Comparison of ENCODE assay signal across 8 cellular contexts in the genomic region with DNA sequence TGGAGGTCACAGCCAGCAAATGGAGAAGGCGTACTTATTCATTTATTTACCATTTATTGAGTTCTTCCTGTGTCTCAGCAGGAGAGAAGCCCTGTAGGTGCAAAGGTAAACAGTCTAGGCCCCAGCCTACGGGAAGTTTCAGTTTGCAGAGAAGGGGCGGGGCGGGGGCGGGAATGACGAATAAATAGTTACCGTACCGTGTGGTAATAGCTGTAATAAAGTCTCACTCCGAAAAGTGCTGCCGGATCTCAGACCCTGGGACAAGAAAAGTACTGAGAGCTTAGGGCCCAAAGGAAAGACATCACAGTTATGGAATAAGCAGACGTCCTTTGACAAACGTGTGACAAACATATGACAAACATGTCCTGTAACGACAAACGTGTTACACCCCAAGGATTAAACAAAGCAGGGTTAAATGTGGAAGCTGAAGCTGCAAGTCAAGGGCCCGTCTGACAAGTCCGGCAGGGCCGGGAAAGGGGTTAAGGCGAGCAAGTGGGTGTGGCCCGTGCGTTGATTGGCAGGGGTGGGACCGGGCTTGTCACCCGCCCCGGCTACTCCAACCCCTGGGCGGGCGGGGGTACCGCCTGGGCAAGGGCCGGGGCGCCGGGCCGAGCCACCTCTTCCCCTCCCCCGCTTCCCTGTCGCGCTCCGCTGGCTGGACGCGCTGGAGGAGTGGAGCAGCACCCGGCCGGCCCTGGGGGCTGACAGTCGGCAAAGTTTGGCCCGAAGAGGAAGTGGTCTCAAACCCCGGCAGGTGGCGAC. TPM values are rescaled to one million over a fixed set of nuclear protein-coding genes. Genes with fewer than 3 reads are reported as not detected.
DNase-seq lines count a peak whose midpoint lies in the region; ATAC-seq and TF ChIP-seq lines count a peak whose summit lies in the region.

A gene with protein sequence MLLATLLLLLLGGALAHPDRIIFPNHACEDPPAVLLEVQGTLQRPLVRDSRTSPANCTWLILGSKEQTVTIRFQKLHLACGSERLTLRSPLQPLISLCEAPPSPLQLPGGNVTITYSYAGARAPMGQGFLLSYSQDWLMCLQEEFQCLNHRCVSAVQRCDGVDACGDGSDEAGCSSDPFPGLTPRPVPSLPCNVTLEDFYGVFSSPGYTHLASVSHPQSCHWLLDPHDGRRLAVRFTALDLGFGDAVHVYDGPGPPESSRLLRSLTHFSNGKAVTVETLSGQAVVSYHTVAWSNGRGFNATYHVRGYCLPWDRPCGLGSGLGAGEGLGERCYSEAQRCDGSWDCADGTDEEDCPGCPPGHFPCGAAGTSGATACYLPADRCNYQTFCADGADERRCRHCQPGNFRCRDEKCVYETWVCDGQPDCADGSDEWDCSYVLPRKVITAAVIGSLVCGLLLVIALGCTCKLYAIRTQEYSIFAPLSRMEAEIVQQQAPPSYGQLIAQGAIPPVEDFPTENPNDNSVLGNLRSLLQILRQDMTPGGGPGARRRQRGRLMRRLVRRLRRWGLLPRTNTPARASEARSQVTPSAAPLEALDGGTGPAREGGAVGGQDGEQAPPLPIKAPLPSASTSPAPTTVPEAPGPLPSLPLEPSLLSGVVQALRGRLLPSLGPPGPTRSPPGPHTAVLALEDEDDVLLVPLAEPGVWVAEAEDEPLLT (plus strand): TSS at position 541 of the 762 bp plus-strand sequence. CDS start 564 bp downstream, outside the sequence.

- POLR2A ChIA-PET in RWPE1 (lab: Yijun Ruan, JAX; ENCODE audit: low non-redundant PET), result interaction anchor here (0.6 to 1.2 kb wide), 2 partner anchors 44 to 319 kb away, joined by 6 to 7 read pairs; no protein-coding TSS in a partner anchor

- TF ChIP-seq EP300 in neural cell (conservative IDR thresholded peaks at IDR 0.05; ENCODE audit: poor library complexity, severe bottlenecking), result no peak

- H3K4me2 ChIP-seq in DOHH2 (ENCODE audit: low read length) (peak within 1 kb of the TSS; percentile 93), neural cell (ENCODE audit: low read length) (peak within 1 kb of the TSS; percentile 26)

- peak; percentile 74 for ATAC-seq in GM21786 (IDR thresholded peaks at IDR 0.05; ENCODE audit: unreplicated experiment)

- DNase-seq in KG1 (lab: John Stamatoyannopoulos, UW) (peak; percentile 86), RWPE1 (ENCODE audit: low spot score) (peak; percentile 86), fibroblast of the conjunctiva (ENCODE audit: low read depth) (peak; percentile 85), stromal cell of bone marrow (ENCODE audit: low read depth) (peak; percentile 82)
- peak; percentile 66 for DNase-seq in activated effector memory CD4-positive, alpha-beta T cell treated with Interleukin-2 at 50 U/mL for 16 hours

- H3K4me3 ChIP-seq in DOHH2 (ENCODE audit: low read length) (peak within 1 kb of the TSS; percentile 97), neural cell (ENCODE audit: low read length) (peak within 1 kb of the TSS; percentile 67)

- peak within 1 kb of the TSS; percentile 11 for H2AFZ ChIP-seq in neural cell (ENCODE audit: low read depth, low read length)

- H3K79me2 ChIP-seq in DOHH2 (ENCODE audit: control insufficient read depth, low read length) (peaks cover 21% of the 10 kb centered on the region), neural cell (replicated peaks; ENCODE audit: insufficient read depth, low read length) (no peaks in the 10 kb centered on the region)

- H3K27me3 ChIP-seq in DOHH2 (ENCODE audit: control insufficient read depth, low read length), result no peaks in the 10 kb centered on the region
- peaks cover 16% of the 10 kb centered on the region for H3K27me3 ChIP-seq in neural cell (ENCODE audit: insufficient read depth, low read depth, low read length)

- H3K27ac ChIP-seq in DOHH2 (ENCODE audit: low read depth, low read length), result peak within 1 kb of the TSS; percentile 95
- H3K27ac ChIP-seq in RWPE1, result peak within 1 kb of the TSS; percentile 99
- no peak within 1 kb of the TSS for H3K27ac ChIP-seq in neural cell (ENCODE audit: low read length)

- H3K9me3 ChIP-seq in DOHH2 (ENCODE audit: control insufficient read depth, insufficient read depth, low read length), result no peaks in the 10 kb centered on the region
- no peaks in the 10 kb centered on the region for H3K9me3 ChIP-seq in neural cell (ENCODE audit: low read length)

- TF ChIP-seq CTCF in DOHH2 (IDR thresholded peaks at IDR 0.05; ENCODE audit: low read depth, low read length, poor library complexity, severe bottlenecking) (no peak), RWPE1 (conservative IDR thresholded peaks at IDR 0.05; ENCODE audit: low read depth) (no peak), neural cell (IDR thresholded peaks at IDR 0.05; ENCODE audit: poor library complexity, severe bottlenecking) (peak; percentile 14)

- H3K9me2 ChIP-seq in DOHH2 (replicated peaks; ENCODE audit: control insufficient read depth, low read length), result no peaks in the 10 kb centered on the region
- no peaks in the 10 kb centered on the region for H3K9me2 ChIP-seq in neural cell (ENCODE audit: insufficient read depth, low read length)

- no peak for TF ChIP-seq RAD21 in neural cell (conservative IDR thresholded peaks at IDR 0.05)

- CTCF ChIA-PET in RWPE1 (lab: Yijun Ruan, JAX), result interaction anchor here (0.6 to 3.2 kb wide), 5 partner anchors 12 to 314 kb away, joined by 3 to 40 read pairs (median 6); a partner anchor contains a TSS

- peaks cover 29% of the 10 kb centered on the region for H3K4me1 ChIP-seq in DOHH2 (ENCODE audit: control insufficient read depth, low read length)

- peak within 1 kb of the TSS; percentile 32 for H3K9ac ChIP-seq in neural cell (ENCODE audit: low read length)

- H3K36me3 ChIP-seq in DOHH2 (ENCODE audit: control insufficient read depth, low read length) (peaks cover 42% of the 10 kb centered on the region), neural cell (ENCODE audit: insufficient read depth, low read length) (no peaks in the 10 kb centered on the region)

- peaks cover 6% of the 10 kb centered on the region for H4K20me1 ChIP-seq in DOHH2 (ENCODE audit: control insufficient read depth, insufficient read depth, low read depth, low read length)
- no peaks in the 10 kb centered on the region for H4K20me1 ChIP-seq in neural cell (ENCODE audit: insufficient read depth)

- H3F3A ChIP-seq in DOHH2 (ENCODE audit: control insufficient read depth, insufficient read depth) (peaks cover 11% of the 10 kb centered on the region), neural cell (ENCODE audit: insufficient read depth, low read length, poor library complexity, severe bottlenecking) (no peaks in the 10 kb centered on the region)

TF ChIP-seq in neural cell, 6 proteins besides CTCF, POLR2A, EP300 and RAD21:
- TF ChIP-seq TAF1 (IDR thresholded peaks at IDR 0.05; ENCODE audit: low read depth), result no peak
- TF ChIP-seq, protein P1, sequence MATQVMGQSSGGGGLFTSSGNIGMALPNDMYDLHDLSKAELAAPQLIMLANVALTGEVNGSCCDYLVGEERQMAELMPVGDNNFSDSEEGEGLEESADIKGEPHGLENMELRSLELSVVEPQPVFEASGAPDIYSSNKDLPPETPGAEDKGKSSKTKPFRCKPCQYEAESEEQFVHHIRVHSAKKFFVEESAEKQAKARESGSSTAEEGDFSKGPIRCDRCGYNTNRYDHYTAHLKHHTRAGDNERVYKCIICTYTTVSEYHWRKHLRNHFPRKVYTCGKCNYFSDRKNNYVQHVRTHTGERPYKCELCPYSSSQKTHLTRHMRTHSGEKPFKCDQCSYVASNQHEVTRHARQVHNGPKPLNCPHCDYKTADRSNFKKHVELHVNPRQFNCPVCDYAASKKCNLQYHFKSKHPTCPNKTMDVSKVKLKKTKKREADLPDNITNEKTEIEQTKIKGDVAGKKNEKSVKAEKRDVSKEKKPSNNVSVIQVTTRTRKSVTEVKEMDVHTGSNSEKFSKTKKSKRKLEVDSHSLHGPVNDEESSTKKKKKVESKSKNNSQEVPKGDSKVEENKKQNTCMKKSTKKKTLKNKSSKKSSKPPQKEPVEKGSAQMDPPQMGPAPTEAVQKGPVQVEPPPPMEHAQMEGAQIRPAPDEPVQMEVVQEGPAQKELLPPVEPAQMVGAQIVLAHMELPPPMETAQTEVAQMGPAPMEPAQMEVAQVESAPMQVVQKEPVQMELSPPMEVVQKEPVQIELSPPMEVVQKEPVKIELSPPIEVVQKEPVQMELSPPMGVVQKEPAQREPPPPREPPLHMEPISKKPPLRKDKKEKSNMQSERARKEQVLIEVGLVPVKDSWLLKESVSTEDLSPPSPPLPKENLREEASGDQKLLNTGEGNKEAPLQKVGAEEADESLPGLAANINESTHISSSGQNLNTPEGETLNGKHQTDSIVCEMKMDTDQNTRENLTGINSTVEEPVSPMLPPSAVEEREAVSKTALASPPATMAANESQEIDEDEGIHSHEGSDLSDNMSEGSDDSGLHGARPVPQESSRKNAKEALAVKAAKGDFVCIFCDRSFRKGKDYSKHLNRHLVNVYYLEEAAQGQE (IDR thresholded peaks at IDR 0.05; ENCODE audit: borderline replicate concordance), result no peak
TF ChIP-seq in neural cell: peak in this region for 0.

RNA-seq across cellular contexts. Expression of the gene that starts here (rescaled TPM):
- polyA plus RNA-seq in neural cell, result 0.22 and 1.1 TPM in 2 replicates
- 0.24 and 0.58 TPM in 2 replicates for polyA minus RNA-seq in neural cell
